ENCODE assay signal across 8 cellular contexts in genomic region chr6:43427406-43428111, GRCh38. TPM values are rescaled to one million over a fixed set of nuclear protein-coding genes. Genes with fewer than 3 reads are reported as not detected.
DNase-seq lines count a peak whose midpoint lies in the region; ATAC-seq, FAIRE-seq and TF ChIP-seq lines count a peak whose summit lies in the region.

TSS of gene ABCC10 (plus strand) at chr6:43427541. CDS start at chr6:43427979, 438 bp downstream.

- peak within 1 kb of the TSS; percentile 95 for H3K27ac Mint-ChIP-seq in T-helper 17 cell

- intact Hi-C loops in left ventricle myocardium superior (cut with micrococcal nuclease) (no loop called here), prostate gland (cut with DNase I) (loop anchor here (1.0 kb wide), 1 partner anchor 58 kb away; the partner anchor contains the start of gene ZNF318)

- peak within 1 kb of the TSS; percentile 92 for H3K4me3 Mint-ChIP-seq in T-helper 17 cell

- no peaks in the 10 kb centered on the region for H3K9me3 ChIP-seq in T-helper 17 cell (ENCODE audit: control insufficient read depth, low read length, poor library complexity, severe bottlenecking)
- no peaks in the 10 kb centered on the region for H3K9me3 ChIP-seq in prostate gland

- H3K4me3 ChIP-seq in prostate gland, result peak within 1 kb of the TSS; percentile 51 to 69

- DNase-seq in NCI-H1694 treated with DMSO at 0.1 percent for 48 hours (lab: John Stamatoyannopoulos, UW) (peak; percentile 96), T-helper 17 cell (peak; percentile 88 to 91 (median 91)), amygdala (lab: John Stamatoyannopoulos, UW) (peak; percentile 64 to 95 (median 88)), left ventricle myocardium superior (peak; percentile 97), prostate gland (ENCODE audit: low spot score) (peak; percentile 92), urothelium cell line (ENCODE audit: low spot score) (peak; percentile 98)

- under 1% methylated on average over 39 of the region's 49 CpGs for WGBS in prostate gland

- H3K4me1 ChIP-seq in prostate gland (replicated peaks), result peaks cover 3% of the 10 kb centered on the region

- peak within 1 kb of the TSS; percentile 75 to 77 for H3K27ac ChIP-seq in prostate gland

- H3K36me3 ChIP-seq in prostate gland, result no peaks in the 10 kb centered on the region

- ATAC-seq in HG02885 (IDR thresholded peaks at IDR 0.05; ENCODE audit: poor library complexity, unreplicated experiment), result peak; percentile 96
- peak; percentile 93 for ATAC-seq in T-helper 17 cell
- peak; percentile 99 for ATAC-seq in left ventricle myocardium superior

- H3K27me3 Mint-ChIP-seq in T-helper 17 cell, result no peaks in the 10 kb centered on the region

- peaks cover 13% of the 10 kb centered on the region for H3K4me1 Mint-ChIP-seq in T-helper 17 cell

- TF ChIP-seq POLR2A in GM15510 (IDR thresholded peaks at IDR 0.05; ENCODE audit: borderline replicate concordance, extremely low read depth, insufficient read length), result peak; percentile 70
- TF ChIP-seq POLR2A in prostate gland (IDR thresholded peaks at IDR 0.05), result peak; percentile 73

- no peaks in the 10 kb centered on the region for H3K36me3 Mint-ChIP-seq in T-helper 17 cell (ENCODE audit: low read depth)

- TF ChIP-seq CTCF in prostate gland (IDR thresholded peaks at IDR 0.05), result peak; percentile 19 to 64 (median 36)

- FAIRE-seq in urothelium cell line (lab: Jason Lieb, UNC), result peak; percentile 95

- no peaks in the 10 kb centered on the region for H3K27me3 ChIP-seq in prostate gland (replicated peaks; ENCODE audit: insufficient read depth)

RNA-seq across cellular contexts. Expression of gene ABCC10, which starts in this region (rescaled TPM):
- 10 to 100 TPM; 51.0 to 70.7 TPM for total RNA-seq in T-helper 17 cell
- total RNA-seq in left ventricle myocardium superior, result 11.5 TPM
- total RNA-seq in prostate gland, result 10 to 100 TPM; 18.0 to 38.1 TPM

Comparison
In these comparisons a context has a peak if more than half of its experiments do, and no peak if none do; other contexts are left out.
1. Peak in every context shown above with its lines: DNase-seq, ATAC-seq, H3K4me3 ChIP-seq and H3K27ac ChIP-seq.